ENCODE assay signal across 20 cellular contexts in the genomic region with DNA sequence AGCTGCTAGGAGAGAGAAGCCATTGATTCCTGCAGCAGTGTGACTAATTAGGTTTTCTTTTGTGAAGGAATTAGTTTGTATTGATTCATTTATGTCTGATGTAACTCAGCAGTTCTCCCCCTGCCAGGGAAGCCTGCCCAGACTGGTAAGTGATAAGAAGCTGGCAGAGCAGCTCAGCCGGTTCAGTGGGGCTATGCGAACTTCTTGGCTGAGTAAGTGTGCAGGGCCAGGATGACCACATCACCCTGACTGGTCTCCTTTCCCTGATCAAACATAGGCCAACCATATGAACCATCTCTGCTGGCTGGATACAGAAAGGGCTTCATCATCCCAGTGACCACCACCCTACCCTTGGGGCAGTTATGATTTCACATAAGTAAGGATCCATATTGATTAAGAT.
DNase-seq lines count a peak whose midpoint lies in the region; ATAC-seq and TF ChIP-seq lines count a peak whose summit lies in the region.
"Had no signal": no experiment of that assay in that cellular context is flagged by ENCODE, and none has a peak within 500 bp of the region (broad histone marks: within the 10 kb centered on the region; RNA-seq: fewer than 3 reads in every experiment).

No MANE protein-coding gene starts in this region.

- H3K36me3 Mint-ChIP-seq in Calu3 (ENCODE audit: insufficient read depth, unreplicated experiment): no peaks in the 10 kb centered on the region
- H3K36me3 Mint-ChIP-seq in neural progenitor cell: no peaks in the 10 kb centered on the region
- H3K36me3 Mint-ChIP-seq: activated naive CD8-positive, alpha-beta T cell treated with anti-CD3 and anti-CD28 coated beads for 36 hours; CD14-positive monocyte had no signal

- H3K4me1 Mint-ChIP-seq in Calu3 (ENCODE audit: low read depth, unreplicated experiment) (peaks cover 19% of the 10 kb centered on the region), neural progenitor cell (peaks cover 83% of the 10 kb centered on the region)
- H3K4me1 Mint-ChIP-seq: activated B cell treated with CpG ODN at 0.5 μM for 24 hours, CD14-positive monocyte had no signal

- no peaks in the 10 kb centered on the region for H4K20me1 ChIP-seq in neural progenitor cell (ENCODE audit: low read depth)

- CTCF ChIA-PET in Calu3 (lab: Charles Lee): interaction anchor here (1.2 to 1.7 kb wide), 2 partner anchors 20 to 24 kb away, joined by 5 to 11 read pairs; no protein-coding TSS in a partner anchor

- no peaks in the 10 kb centered on the region for H3K79me2 ChIP-seq in neural progenitor cell (ENCODE audit: low read depth)

- H3K27me3 ChIP-seq in adrenal gland (no peaks in the 10 kb centered on the region), foreskin keratinocyte (no peaks in the 10 kb centered on the region), neural progenitor cell (no peaks in the 10 kb centered on the region), esophagus squamous epithelium (no peaks in the 10 kb centered on the region)
- H3K27me3 ChIP-seq: ovary had no signal

- TF ChIP-seq POLR2A in adrenal gland (IDR thresholded peaks at IDR 0.05) (no peak), esophagus squamous epithelium (IDR thresholded peaks at IDR 0.05) (no peak)

- peaks cover 0 to 9% of the 10 kb centered on the region in 2 donors for H3K4me1 ChIP-seq in adrenal gland (replicated peaks in 1 of 2)
- H3K4me1 ChIP-seq in foreskin keratinocyte: peaks cover 15% of the 10 kb centered on the region
- H3K4me1 ChIP-seq in neural progenitor cell: peaks cover 9% of the 10 kb centered on the region
- peaks cover 0 to 58% (median 17%) of the 10 kb centered on the region in 3 donors for H3K4me1 ChIP-seq in esophagus squamous epithelium

- DNase-seq in Calu3: peak; percentile 88
- DNase-seq in adrenal gland: peak; percentile 45 to 92 (median 86)
- DNase-seq in foreskin keratinocyte: peak; percentile 92 to 96
- DNase-seq in neural progenitor cell (ENCODE audit: low spot score): peak; percentile 19
- no peak for DNase-seq in occipital lobe (lab: John Stamatoyannopoulos, UW)
- DNase-seq in NOMO-1 treated with dmso at 0.1 percent for 144 hours (lab: John Stamatoyannopoulos, UW; ENCODE audit: unreplicated experiment): no peak
- DNase-seq in esophagus squamous epithelium (lab: John Stamatoyannopoulos, UW): no peak
- no peak for DNase-seq in stimulated activated CD4-positive, alpha-beta T cell treated with anti-CD3 and anti-CD28 coated beads, Interleukin-4, amount 100 ng/mL, for 1 hour
- DNase-seq: activated B cell treated with CpG ODN at 0.5 μM for 24 hours; activated CD8-positive, alpha-beta memory T cell treated with anti-CD3 and anti-CD28 coated beads for 24 hours; activated naive CD8-positive, alpha-beta T cell treated with anti-CD3 and anti-CD28 coated beads for 36 hours; DMS53; effector memory CD8-positive, alpha-beta T cell; HFFc6; NCI-H1105; NCI-H510A treated with DMSO at 0.1 percent for 48 hours had no signal

- 38 to 51% methylated on average over 2 of the region's 2 CpGs; no CpG with 5 or more reads in 2 of the 4 donors for WGBS in adrenal gland, 4 donors
- 42 to 54% methylated on average over 2 of the region's 2 CpGs for WGBS in esophagus squamous epithelium, 2 donors

- H3K4me3 ChIP-seq in adrenal gland: no peak overlapping the region
- no peak overlapping the region for H3K4me3 ChIP-seq in neural progenitor cell
- H3K4me3 ChIP-seq in esophagus squamous epithelium: no peak overlapping the region
- H3K4me3 ChIP-seq: ovary had no signal

- ATAC-seq in foreskin keratinocyte: peak; percentile 99
- ATAC-seq: effector memory CD8-positive, alpha-beta T cell had no signal

- H3K27ac Mint-ChIP-seq in Calu3 (ENCODE audit: unreplicated experiment) (no peak overlapping the region), neural progenitor cell (peak overlapping the region; percentile 40)
- H3K27ac Mint-ChIP-seq: activated B cell treated with CpG ODN at 0.5 μM for 24 hours; activated naive CD8-positive, alpha-beta T cell treated with anti-CD3 and anti-CD28 coated beads for 36 hours; activated T-helper 1 cell treated with anti-CD3 and anti-CD28 coated beads, Interleukin-12 subunit alpha, Interleukin-12 subunit beta, Interleukin-2, Interleukin-4 antibody, amounts not matched to agents 30 ng/mL and 10 ng/mL and 1 ng/mL, durations not matched to agents 14 hours and 24 hours and 36 hours; effector memory CD8-positive, alpha-beta T cell; HFFc6 had no signal

- intact Hi-C loops in Calu3 (cut with micrococcal nuclease; ENCODE audit: unreplicated experiment) (no loop called here), adrenal gland (cut with DNase I) (no loop called here), esophagus squamous epithelium (cut with DNase I) (no loop called here)

- no peak for TF ChIP-seq CTCF in Calu3 (IDR thresholded peaks at IDR 0.05; ENCODE audit: unreplicated experiment)
- no peak for TF ChIP-seq CTCF in adrenal gland (IDR thresholded peaks at IDR 0.05)
- TF ChIP-seq CTCF in foreskin keratinocyte (conservative IDR thresholded peaks at IDR 0.05): no peak
- no peak for TF ChIP-seq CTCF in neural progenitor cell (IDR thresholded peaks at IDR 0.05)
- TF ChIP-seq CTCF in esophagus squamous epithelium (IDR thresholded peaks at IDR 0.05): no peak

- no peak overlapping the region for H3K4me2 ChIP-seq in neural progenitor cell
- H3K4me2 ChIP-seq: KMS-11 had no signal

- no peak overlapping the region for H2AFZ ChIP-seq in neural progenitor cell (replicated peaks)

- no peak overlapping the region for H3K9ac ChIP-seq in neural progenitor cell
- H3K9ac ChIP-seq: KMS-11 had no signal

- H3K4me3 Mint-ChIP-seq in Calu3 (ENCODE audit: low read depth, unreplicated experiment) (no peak overlapping the region), neural progenitor cell (no peak overlapping the region)
- H3K4me3 Mint-ChIP-seq: activated B cell treated with CpG ODN at 0.5 μM for 24 hours; activated naive CD8-positive, alpha-beta T cell treated with anti-CD3 and anti-CD28 coated beads for 36 hours; activated T-helper 1 cell treated with anti-CD3 and anti-CD28 coated beads, Interleukin-12 subunit alpha, Interleukin-12 subunit beta, Interleukin-2, Interleukin-4 antibody, amounts not matched to agents 30 ng/mL and 10 ng/mL and 1 ng/mL, durations not matched to agents 14 hours and 24 hours and 36 hours; CD14-positive monocyte; effector memory CD8-positive, alpha-beta T cell; HFFc6 had no signal

- H3F3A ChIP-seq in neural progenitor cell (ENCODE audit: low read depth): no peaks in the 10 kb centered on the region

- H3K27me3 Mint-ChIP-seq in Calu3 (ENCODE audit: unreplicated experiment): no peaks in the 10 kb centered on the region
- no peaks in the 10 kb centered on the region for H3K27me3 Mint-ChIP-seq in neural progenitor cell (ENCODE audit: insufficient read depth, low read depth)
- H3K27me3 Mint-ChIP-seq: activated B cell treated with CpG ODN at 0.5 μM for 24 hours; activated naive CD8-positive, alpha-beta T cell treated with anti-CD3 and anti-CD28 coated beads for 36 hours had no signal

- H3K36me3 ChIP-seq in adrenal gland (replicated peaks in 1 of 2) (no peaks in the 10 kb centered on the region), neural progenitor cell (no peaks in the 10 kb centered on the region), esophagus squamous epithelium (no peaks in the 10 kb centered on the region)
- H3K36me3 ChIP-seq: ovary had no signal

- no TSS peak for BruUV-seq in Calu3 (replicated peaks; lab: Mats Ljungman, UMichigan)

- H3K27ac ChIP-seq in adrenal gland (no peak overlapping the region), foreskin keratinocyte (no peak overlapping the region), neural progenitor cell (no peak overlapping the region), esophagus squamous epithelium (no peak overlapping the region)
- H3K27ac ChIP-seq: KMS-11, ovary had no signal

- H3K9me3 ChIP-seq in adrenal gland (replicated peaks in 1 of 3): no peaks in the 10 kb centered on the region
- no peaks in the 10 kb centered on the region for H3K9me3 ChIP-seq in neural progenitor cell (ENCODE audit: low read depth)
- H3K9me3 ChIP-seq in esophagus squamous epithelium: no peaks in the 10 kb centered on the region
- H3K9me3 ChIP-seq: ovary had no signal

- no peaks in the 10 kb centered on the region for H3K9me3 Mint-ChIP-seq in Calu3 (ENCODE audit: low read depth, unreplicated experiment)
- H3K9me3 Mint-ChIP-seq in neural progenitor cell: no peaks in the 10 kb centered on the region
- H3K9me3 Mint-ChIP-seq: activated B cell treated with CpG ODN at 0.5 μM for 24 hours; activated naive CD8-positive, alpha-beta T cell treated with anti-CD3 and anti-CD28 coated beads for 36 hours; activated T-helper 1 cell treated with anti-CD3 and anti-CD28 coated beads, Interleukin-12 subunit alpha, Interleukin-12 subunit beta, Interleukin-2, Interleukin-4 antibody, amounts not matched to agents 30 ng/mL and 10 ng/mL and 1 ng/mL, durations not matched to agents 14 hours and 24 hours and 36 hours; CD14-positive monocyte; effector memory CD8-positive, alpha-beta T cell; HFFc6 had no signal

Comparison
In these comparisons a context has a peak if more than half of its experiments do, and no peak if none do; other contexts are left out.
1. DNase-seq: peak in Calu3 (single experiment), adrenal gland (7 of 7), foreskin keratinocyte (2 of 2) and neural progenitor cell (single experiment); none in occipital lobe (single experiment), NOMO-1 treated with dmso at 0.1 percent for 144 hours (single experiment), esophagus squamous epithelium (single experiment) and stimulated activated CD4-positive, alpha-beta T cell treated with anti-CD3 and anti-CD28 coated beads, Interleukin-4, amount 100 ng/mL, for 1 hour (single experiment).